15 cellular contexts compared by ENCODE assay signal in genomic region chr1:43572551-43572950, GRCh38.
"Had no signal": no experiment of that assay in that cellular context is flagged by ENCODE, and none has a peak within 500 bp of the region (broad histone marks: within the 10 kb centered on the region; RNA-seq: fewer than 3 reads in every experiment).

No MANE protein-coding gene starts in this region.

- H3K27ac Mint-ChIP-seq: activated naive CD8-positive, alpha-beta T cell treated with anti-CD3 and anti-CD28 coated beads, Interleukin-2, amount 50 U/mL, for 24 hours had no signal

- H3K36me3 ChIP-seq: breast epithelium, pancreas had no signal

- H3K27me3 Mint-ChIP-seq: activated naive CD8-positive, alpha-beta T cell treated with anti-CD3 and anti-CD28 coated beads, Interleukin-2, amount 50 U/mL, for 24 hours; activated T-helper 17 cell treated with anti-CD3 and anti-CD28 coated beads, Interleukin-2, amount 50 U/mL, for 72 hours had no signal

- DNase-seq: activated naive CD4-positive, alpha-beta T cell treated with Interleukin-2 at 50 U/mL for 16 hours; activated naive CD8-positive, alpha-beta T cell treated with anti-CD3 and anti-CD28 coated beads, Interleukin-2, amount 50 U/mL, for 24 hours; aorta; cerebellar nuclear complex; dermis blood vessel endothelial cell; midbrain; pancreas; stimulated activated CD4-positive, alpha-beta T cell treated with anti-CD3 and anti-CD28 coated beads, Interleukin-4, amount 100 ng/mL, for 24 hours; stimulated activated naive CD4-positive, alpha-beta T cell treated with Interleukin-2 at 50 U/mL for 16 hours; upper lobe of left lung had no signal

- ATAC-seq: activated CD4-positive, CD25-positive, alpha-beta regulatory T cell treated with anti-CD3 and anti-CD28 coated beads, Interleukin-2, amount 50 U/mL, for 24 hours; activated naive CD8-positive, alpha-beta T cell treated with anti-CD3 and anti-CD28 coated beads, Interleukin-2, amount 50 U/mL, for 24 hours; activated T-helper 17 cell treated with anti-CD3 and anti-CD28 coated beads, Interleukin-2, amount 50 U/mL, for 72 hours; esophagus mucosa; pancreas had no signal

- H3K4me1 Mint-ChIP-seq: activated naive CD8-positive, alpha-beta T cell treated with anti-CD3 and anti-CD28 coated beads, Interleukin-2, amount 50 U/mL, for 24 hours had no signal

- H3K27me3 ChIP-seq: breast epithelium, pancreas, suprapubic skin, upper lobe of left lung had no signal

- H3K4me3 Mint-ChIP-seq: activated naive CD8-positive, alpha-beta T cell treated with anti-CD3 and anti-CD28 coated beads, Interleukin-2, amount 50 U/mL, for 24 hours; activated T-helper 17 cell treated with anti-CD3 and anti-CD28 coated beads, Interleukin-2, amount 50 U/mL, for 72 hours had no signal

- H3K4me3 ChIP-seq: breast epithelium, pancreas, suprapubic skin, upper lobe of left lung had no signal

- H3K9me3 ChIP-seq: breast epithelium, pancreas, suprapubic skin, upper lobe of left lung had no signal

- H3K9me3 Mint-ChIP-seq: activated naive CD8-positive, alpha-beta T cell treated with anti-CD3 and anti-CD28 coated beads, Interleukin-2, amount 50 U/mL, for 24 hours; activated T-helper 17 cell treated with anti-CD3 and anti-CD28 coated beads, Interleukin-2, amount 50 U/mL, for 72 hours had no signal

- H3K27ac ChIP-seq: breast epithelium, pancreas, suprapubic skin, upper lobe of left lung had no signal

- H3K4me1 ChIP-seq: pancreas, upper lobe of left lung had no signal
